1 cellular context compared by ENCODE assay signal in genomic region chr15:40085225-40085624, GRCh38.
TF ChIP-seq lines count a peak whose summit lies in the region.

No MANE protein-coding gene starts in this region.

TF ChIP-seq in IMR-90, 13 proteins besides CTCF, POLR2A, EP300 and RAD21 (continued from another document):
- no peak for TF ChIP-seq ELK1 (IDR thresholded peaks at IDR 0.05; ENCODE audit: borderline replicate concordance, low read depth, low read length)
- no peak for TF ChIP-seq CEBPB (IDR thresholded peaks at IDR 0.05; ENCODE audit: low read depth, low read length)
- TF ChIP-seq MXI1 (IDR thresholded peaks at IDR 0.05; ENCODE audit: borderline replicate concordance, low read depth, low read length), result no peak
- TF ChIP-seq BHLHE40 (IDR thresholded peaks at IDR 0.05; ENCODE audit: low read depth, low read length), result no peak
- no peak for TF ChIP-seq RFX5 (IDR thresholded peaks at IDR 0.05; ENCODE audit: low read depth, low read length)
- no peak for TF ChIP-seq USF2 (IDR thresholded peaks at IDR 0.05; ENCODE audit: low read depth, low read length)
- TF ChIP-seq MAZ (IDR thresholded peaks at IDR 0.05; ENCODE audit: borderline replicate concordance, low read depth, low read length), result no peak
- no peak for TF ChIP-seq FOS (IDR thresholded peaks at IDR 0.05; ENCODE audit: low read depth, low read length)
- TF ChIP-seq SMC3 (IDR thresholded peaks at IDR 0.05; ENCODE audit: low read depth, low read length), result no peak
